ENCODE assay signal across 29 cellular contexts in the genomic region with DNA sequence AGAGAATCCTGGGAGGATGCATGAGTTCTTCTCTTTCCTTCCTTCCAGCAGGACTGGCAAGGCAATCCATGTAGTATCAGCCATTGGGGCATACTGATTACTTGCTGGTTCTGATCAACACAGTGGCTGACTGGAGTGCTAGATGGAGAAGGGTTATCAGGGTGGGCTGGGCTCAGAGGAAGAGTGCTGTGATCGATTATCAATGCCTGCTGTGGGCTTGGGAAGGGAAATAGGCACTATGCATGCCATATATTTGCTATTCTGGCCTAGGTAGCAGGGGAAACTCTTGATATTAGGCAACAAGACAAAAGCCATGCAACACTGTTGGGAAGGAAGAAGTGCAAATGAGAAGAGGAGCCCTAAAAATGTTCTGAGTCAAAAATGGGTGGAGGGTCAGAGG. TPM values are rescaled to one million over a fixed set of nuclear protein-coding genes. Genes with fewer than 3 reads are reported as not detected.
"Had no signal": no experiment of that assay in that cellular context is flagged by ENCODE, and none has a peak within 500 bp of the region (broad histone marks: within the 10 kb centered on the region; RNA-seq: fewer than 3 reads in every experiment).

No MANE protein-coding gene starts in this region.

- H3K4me1 ChIP-seq: neural progenitor cell, parathyroid adenoma, psoas muscle, right lobe of liver, sigmoid colon, suprapubic skin, testis, tibial artery, transverse colon, upper lobe of right lung, uterus had no signal

- H3K4me3 ChIP-seq: neural progenitor cell, ovary, psoas muscle, right lobe of liver, sigmoid colon, suprapubic skin, testis, tibial artery, transverse colon, upper lobe of right lung, uterus had no signal

- H3K27me3 Mint-ChIP-seq: naive thymus-derived CD4-positive, alpha-beta T cell; progenitor cell of endocrine pancreas; stimulated activated memory B cell treated with anti-CD40 and anti-IgM and Interleukin-4, amounts not matched to agents 10 μg/mL and 1 μg/mL and 100 μg/mL, for 72 hours; stimulated activated naive CD8-positive, alpha-beta T cell treated with anti-CD3 and anti-CD28 coated beads, Interleukin-15, amount 100 ng/mL, for 72 hours; type B pancreatic cell had no signal

- H3K36me3 Mint-ChIP-seq: natural killer cell had no signal

- H3K9me3 Mint-ChIP-seq: natural killer cell, nephron, neural progenitor cell, type B pancreatic cell had no signal

- H3K9me3 ChIP-seq: ovary, psoas muscle, right lobe of liver, sigmoid colon, suprapubic skin, testis, tibial artery, transverse colon, upper lobe of right lung, uterus had no signal

- H3K36me3 ChIP-seq: ovary, right lobe of liver, sigmoid colon, suprapubic skin, tibial artery, transverse colon, upper lobe of right lung, uterus had no signal

- H3K27me3 ChIP-seq: neural progenitor cell, ovary, right lobe of liver, sigmoid colon, suprapubic skin, testis, tibial artery, transverse colon, upper lobe of right lung, uterus had no signal

- H3K9ac ChIP-seq: neural progenitor cell, parathyroid adenoma had no signal

- ATAC-seq: naive thymus-derived CD4-positive, alpha-beta T cell; natural killer cell; psoas muscle; right cardiac atrium; right lobe of liver; stimulated activated memory B cell treated with anti-CD40 and anti-IgM and Interleukin-4, amounts not matched to agents 10 μg/mL and 1 μg/mL and 100 μg/mL, for 72 hours; stimulated activated naive CD8-positive, alpha-beta T cell treated with anti-CD3 and anti-CD28 coated beads, Interleukin-15, amount 100 ng/mL, for 72 hours; stimulated activated naive CD8-positive, alpha-beta T cell treated with anti-CD3 and anti-CD28 coated beads, Interleukin-15, Interleukin-2, amounts not matched to agents 100 U/mL and 50 U/mL, for 24 hours; upper lobe of right lung had no signal

- DNase-seq: naive thymus-derived CD4-positive, alpha-beta T cell; natural killer cell; occipital lobe; ovary; psoas muscle; right cardiac atrium; right lobe of liver; sigmoid colon; small intestine; stimulated activated CD4-positive, alpha-beta T cell treated with anti-CD3 and anti-CD28 coated beads, Interleukin-15, amount 100 ng/mL, for 24 hours; stimulated activated CD4-positive, alpha-beta T cell treated with anti-CD3 and anti-CD28 coated beads, Interleukin-2, amount 100 ng/mL, for 24 hours; stimulated activated CD4-positive, alpha-beta T cell treated with anti-CD3 and anti-CD28 coated beads, Interleukin-2, amount 100 ng/mL, for 48 hours; stimulated activated CD4-positive, alpha-beta T cell treated with anti-CD3 and anti-CD28 coated beads, Interleukin-4, amount 100 ng/mL, for 24 hours; stimulated activated naive CD4-positive, alpha-beta T cell; stimulated activated naive CD8-positive, alpha-beta T cell treated with anti-CD3 and anti-CD28 coated beads, Interleukin-15, amount 100 ng/mL, for 72 hours; stimulated activated naive CD8-positive, alpha-beta T cell treated with anti-CD3 and anti-CD28 coated beads, Interleukin-15, Interleukin-2, amounts not matched to agents 100 U/mL and 50 U/mL, for 24 hours; substantia nigra; testis; tibial artery; transverse colon; upper lobe of right lung; uterus had no signal

- H3K27ac Mint-ChIP-seq: naive thymus-derived CD4-positive, alpha-beta T cell; natural killer cell; nephron; neural progenitor cell; progenitor cell of endocrine pancreas; stimulated activated memory B cell treated with anti-CD40 and anti-IgM and Interleukin-4, amounts not matched to agents 10 μg/mL and 1 μg/mL and 100 μg/mL, for 72 hours; stimulated activated naive CD8-positive, alpha-beta T cell treated with anti-CD3 and anti-CD28 coated beads, Interleukin-15, amount 100 ng/mL, for 72 hours; type B pancreatic cell had no signal

- H3K4me1 Mint-ChIP-seq: neural progenitor cell; stimulated activated naive CD8-positive, alpha-beta T cell treated with anti-CD3 and anti-CD28 coated beads, Interleukin-15, amount 100 ng/mL, for 72 hours had no signal

- H3K27ac ChIP-seq: neural progenitor cell, ovary, parathyroid adenoma, psoas muscle, right lobe of liver, sigmoid colon, suprapubic skin, testis, tibial artery, transverse colon, upper lobe of right lung, uterus had no signal

- H3K4me3 Mint-ChIP-seq: naive thymus-derived CD4-positive, alpha-beta T cell; natural killer cell; nephron; neural progenitor cell; stimulated activated memory B cell treated with anti-CD40 and anti-IgM and Interleukin-4, amounts not matched to agents 10 μg/mL and 1 μg/mL and 100 μg/mL, for 72 hours; stimulated activated naive CD8-positive, alpha-beta T cell treated with anti-CD3 and anti-CD28 coated beads, Interleukin-15, amount 100 ng/mL, for 72 hours; type B pancreatic cell had no signal

RNA-seq across cellular contexts. Expression of a gene that starts 45.8 kb away (rescaled TPM):
- total RNA-seq: right cardiac atrium, right lobe of liver, suprapubic skin, upper lobe of right lung had no signal
- polyA plus RNA-seq: naive thymus-derived CD4-positive, alpha-beta T cell; right cardiac atrium had no signal
